In genomic region chr10:69734797-69735468, GRCh38 we compare ENCODE assay signal across 12 cellular contexts.
DNase-seq lines count a peak whose midpoint lies in the region; ATAC-seq, FAIRE-seq and TF ChIP-seq lines count a peak whose summit lies in the region.
"Had no signal": no experiment of that assay in that cellular context is flagged by ENCODE, and none has a peak within 500 bp of the region (broad histone marks: within the 10 kb centered on the region; RNA-seq: fewer than 3 reads in every experiment).

No MANE protein-coding gene starts in this region.

- POLR2A ChIA-PET in GM12878 (lab: Charles Lee): no interaction called here

- CTCF ChIA-PET in GM12878 (lab: Yijun Ruan, JAX): interaction anchor here (1.0 to 1.5 kb wide), 2 partner anchors 19 to 24 kb away, joined by 3 read pairs; no protein-coding TSS in a partner anchor

- peaks cover 11% of the 10 kb centered on the region for H3K27me3 ChIP-seq in OCI-LY3 (ENCODE audit: low read depth, low read length)
- no peaks in the 10 kb centered on the region; a peak in 3 of 4 replicates for H3K27me3 ChIP-seq in GM12878 (replicated peaks in 1 of 2; ENCODE audit: control insufficient read depth in 2 of 2, insufficient read depth in 2 of 2, low read length in 1 of 2)
- no peaks in the 10 kb centered on the region for H3K27me3 ChIP-seq in tibial artery

- RAD21 ChIA-PET in GM12878 (lab: Charles Lee; ENCODE audit: unreplicated experiment): no interaction called here

- H3K79me2 ChIP-seq in OCI-LY3 (ENCODE audit: low read length): no peaks in the 10 kb centered on the region
- no peaks in the 10 kb centered on the region for H3K79me2 ChIP-seq in GM12878 (ENCODE audit: control insufficient read depth, insufficient read depth, low read length)

- no peak overlapping the region for H3K4me3 ChIP-seq in OCI-LY3 (ENCODE audit: low read length)
- no peak overlapping the region for H3K4me3 ChIP-seq in GM12878
- H3K4me3 ChIP-seq in tibial artery: no peak overlapping the region
- H3K4me3 ChIP-seq: dorsolateral prefrontal cortex had no signal

- SMC1A ChIA-PET in GM12878 (lab: Charles Lee; ENCODE audit: uncharacterized antibody, unreplicated experiment): no interaction called here

- H3K9me3 ChIP-seq in OCI-LY3 (ENCODE audit: insufficient read depth, low read length) (no peaks in the 10 kb centered on the region), GM12878 (replicated peaks; ENCODE audit: control insufficient read depth, insufficient read depth, low read length) (no peaks in the 10 kb centered on the region), tibial artery (no peaks in the 10 kb centered on the region)

- H3K9ac ChIP-seq in OCI-LY3 (ENCODE audit: low read length) (no peak overlapping the region), GM12878 (ENCODE audit: control insufficient read depth, insufficient read depth, low read length) (no peak overlapping the region)

- peak; percentile 49 for ATAC-seq in GM12878

- no peak for TF ChIP-seq CTCF in OCI-LY3 (IDR thresholded peaks at IDR 0.05; ENCODE audit: low read depth, low read length)
- no peak for TF ChIP-seq CTCF in GM12878 (IDR thresholded peaks at IDR 0.05 in 2 of 3, conservative IDR thresholded peaks at IDR 0.05 in 1 of 3; ENCODE audit: control insufficient read depth in 2 of 3, extremely low read depth in 1 of 3, insufficient read depth in 1 of 3, low read depth in 3 of 3, low read length in 3 of 3)
- no peak for TF ChIP-seq CTCF in tibial artery (IDR thresholded peaks at IDR 0.05)

- H4K20me1 ChIP-seq in OCI-LY3 (ENCODE audit: insufficient read depth, low read length): no peaks in the 10 kb centered on the region
- no peaks in the 10 kb centered on the region; the same call in 1 of the 2 replicates for H4K20me1 ChIP-seq in GM12878 (ENCODE audit: control insufficient read depth, insufficient read depth)

- no peak overlapping the region for H3K27ac ChIP-seq in OCI-LY3 (ENCODE audit: low read length)
- no peak overlapping the region for H3K27ac ChIP-seq in GM12878 (ENCODE audit: control insufficient read depth, insufficient read depth)
- peak overlapping the region; percentile 61 to 91 for H3K27ac ChIP-seq in tibial artery
- H3K27ac ChIP-seq: C4-2B, dorsolateral prefrontal cortex had no signal

- 19% methylated on average over 9 of the region's 9 CpGs for WGBS in GM12878 (ENCODE audit: insufficient coverage, insufficient replicate concordance, low lambda C conversion rate, missing lambda C conversion rate)

- TF ChIP-seq EP300 in GM12878 (IDR thresholded peaks at IDR 0.05; ENCODE audit: borderline replicate concordance in 1 of 2, control insufficient read depth in 1 of 2, low read depth in 2 of 2, low read length in 2 of 2): no peak

- FAIRE-seq in GM12878 (lab: Jason Lieb, UNC): peak; percentile 31
- FAIRE-seq: H54 had no signal

- DNase-seq in stimulated activated CD4-positive, alpha-beta T cell treated with anti-CD3 and anti-CD28 coated beads, Interleukin-15, amount 100 ng/mL, for 24 hours: peak; percentile 40
- DNase-seq in stimulated activated CD4-positive, alpha-beta T cell treated with anti-CD3 and anti-CD28 coated beads, Interleukin-4, amount 100 ng/mL, for 1 hour: no peak
- DNase-seq in GM12878 (ENCODE audit: low read depth, low spot score): no peak
- DNase-seq in tibial artery: no peak
- DNase-seq in HuH-7.5 (ENCODE audit: low spot score): no peak
- no peak for DNase-seq in NCI-H2227 treated with DMSO at 0.1 percent for 48 hours (lab: John Stamatoyannopoulos, UW)
- DNase-seq in 8988T: no peak
- DNase-seq: dorsolateral prefrontal cortex, SHP77 treated with DMSO at 0.1 percent for 48 hours had no signal

- H3K36me3 ChIP-seq in OCI-LY3 (replicated peaks; ENCODE audit: low read depth, low read length): no peaks in the 10 kb centered on the region
- no peaks in the 10 kb centered on the region for H3K36me3 ChIP-seq in GM12878 (ENCODE audit: control insufficient read depth in 2 of 2, insufficient read depth in 2 of 2, low read length in 1 of 2)
- H3K36me3 ChIP-seq in tibial artery: no peaks in the 10 kb centered on the region

- no peak overlapping the region for H2AFZ ChIP-seq in OCI-LY3 (ENCODE audit: low read depth, low read length)
- H2AFZ ChIP-seq in GM12878 (ENCODE audit: control insufficient read depth, low read depth, low read length): no peak overlapping the region

- H3K4me2 ChIP-seq in OCI-LY3 (ENCODE audit: low read length): peak overlapping the region; percentile 3; the same call in 1 of the 2 replicates
- peak overlapping the region; percentile 30 for H3K4me2 ChIP-seq in GM12878 (ENCODE audit: control insufficient read depth, insufficient read depth)

- no TSS peak for BruUV-seq in GM12878 (replicated peaks; lab: Mats Ljungman, UMichigan)

- no peak for TF ChIP-seq POLR2A in GM12878 (IDR thresholded peaks at IDR 0.05; ENCODE audit: low read depth, low read length)

- in situ Hi-C loops in GM12878 (cut with MboI): no loop called here

- TF ChIP-seq RAD21 in GM12878 (IDR thresholded peaks at IDR 0.05; ENCODE audit: insufficient read depth, low read depth, low read length): no peak

- intact Hi-C loops in GM12878 (cut with micrococcal nuclease; ENCODE audit: unreplicated experiment): no loop called here
- intact Hi-C loops in tibial artery (cut with DNase I; ENCODE audit: low total_unique reads): loop anchor here (5.0 kb wide), 1 partner anchor 67 kb away; the partner anchor contains the start of gene COL13A1

- peaks cover 8% of the 10 kb centered on the region for H3K4me1 ChIP-seq in OCI-LY3 (ENCODE audit: low read length)
- H3K4me1 ChIP-seq in GM12878 (ENCODE audit: control insufficient read depth, insufficient read depth, low read length): peaks cover 9% of the 10 kb centered on the region
- peaks cover 0 to 94% (median 80%) of the 10 kb centered on the region in 4 donors for H3K4me1 ChIP-seq in tibial artery

TF ChIP-seq in GM12878, 131 proteins besides CTCF, POLR2A, EP300 and RAD21:
- TF ChIP-seq RBBP5 (conservative IDR thresholded peaks at IDR 0.05) (no peak), RUNX3 (IDR thresholded peaks at IDR 0.05; ENCODE audit: low read length) (peak; percentile 70), CBFB (IDR thresholded peaks at IDR 0.05; ENCODE audit: low read depth) (no peak), POLR2AphosphoS2 (IDR thresholded peaks at IDR 0.05; ENCODE audit: low read depth, low read length) (no peak), POU2F2 (IDR thresholded peaks at IDR 0.05; ENCODE audit: borderline replicate concordance, low read depth, low read length) (no peak)

Comparison
In these comparisons a context has a peak if more than half of its experiments do, and no peak if none do; other contexts are left out.
1. H3K27ac ChIP-seq: peak in tibial artery (2 of 2); none in OCI-LY3 (single experiment) and GM12878 (single experiment).